Comparison of ENCODE assay signal across 8 cellular contexts in the genomic region with DNA sequence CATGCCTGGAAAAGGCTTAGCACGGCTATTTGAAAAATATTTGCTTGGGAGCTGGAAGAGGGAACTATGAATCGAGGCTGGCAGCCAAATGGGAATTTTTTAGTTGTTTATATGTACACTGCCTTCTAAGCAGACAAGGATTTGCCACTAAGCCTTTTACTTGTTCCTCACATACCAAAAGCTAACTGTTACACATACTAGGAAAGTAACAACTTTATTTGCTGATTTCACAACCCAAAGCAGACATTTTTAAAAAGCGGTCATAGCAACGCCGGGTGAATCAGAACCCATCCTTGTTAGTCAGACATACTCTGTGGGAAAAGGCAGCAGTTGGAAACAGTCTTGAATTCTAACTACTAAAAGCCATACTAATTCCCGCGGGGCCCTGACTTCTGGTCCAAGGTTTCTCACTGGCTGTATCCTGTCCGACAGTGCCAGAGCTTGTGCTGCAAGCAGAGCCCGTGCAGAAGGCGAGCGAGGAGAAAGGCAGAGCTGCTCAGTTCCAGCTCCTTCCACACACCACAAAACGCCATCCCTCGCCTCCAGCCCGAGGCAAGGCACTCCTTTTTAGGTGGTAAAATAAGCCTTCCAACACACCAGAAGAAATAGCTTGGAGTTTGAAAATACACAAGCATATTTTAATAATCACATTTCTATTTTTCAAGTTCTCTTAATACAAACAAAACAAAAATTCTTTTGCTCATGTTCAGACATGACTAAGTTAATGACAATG.
A peak's percentile ranks its signal among the peaks of the same experiment; 100 is the strongest.
DNase-seq lines count a peak whose midpoint lies in the region; ATAC-seq, FAIRE-seq and TF ChIP-seq lines count a peak whose summit lies in the region.

No MANE protein-coding gene starts in this region.

- no peak overlapping the region for H3K27ac Mint-ChIP-seq in endodermal cell

- H3K36me3 Mint-ChIP-seq in endodermal cell (ENCODE audit: low read depth): peaks cover 13% of the 10 kb centered on the region

- H3K4me3 Mint-ChIP-seq in endodermal cell: no peak overlapping the region

- H3K4me3 ChIP-seq in GM12864 (ENCODE audit: low read depth, low read length): peak overlapping the region; percentile 50
- no peak overlapping the region for H3K4me3 ChIP-seq in endodermal cell (ENCODE audit: low read length)
- peak overlapping the region in 1 of 2 donors; percentile 46 for H3K4me3 ChIP-seq in mucosa of rectum (ENCODE audit: low read length in 2 of 2)
- H3K4me3 ChIP-seq in vagina: no peak overlapping the region

- intact Hi-C loops in vagina (cut with DNase I): loop anchor here (2.0 kb wide), 1 partner anchor 77 kb away; no protein-coding TSS in a partner anchor

- no peaks in the 10 kb centered on the region for H3K27me3 Mint-ChIP-seq in endodermal cell (ENCODE audit: insufficient read depth)

- H3K4me1 Mint-ChIP-seq in endodermal cell: peaks cover 12% of the 10 kb centered on the region

- ATAC-seq in HG03571 (IDR thresholded peaks at IDR 0.05; ENCODE audit: unreplicated experiment): no peak
- no peak for ATAC-seq in GM21723 (IDR thresholded peaks at IDR 0.05; ENCODE audit: unreplicated experiment)

- H3K9me3 ChIP-seq in endodermal cell (ENCODE audit: control insufficient read depth, low read length) (no peaks in the 10 kb centered on the region), mucosa of rectum (ENCODE audit: control insufficient read depth in 2 of 2, low read length in 2 of 2) (no peaks in the 10 kb centered on the region), vagina (no peaks in the 10 kb centered on the region)

- H3K27ac ChIP-seq in endodermal cell (ENCODE audit: low read depth, low read length) (peak overlapping the region; percentile 79), mucosa of rectum (ENCODE audit: low read depth in 2 of 2, low read length in 2 of 2) (peak overlapping the region; percentile 81 to 84), vagina (peak overlapping the region; percentile 83)

- TF ChIP-seq CTCF in GM12864 (IDR thresholded peaks at IDR 0.05; ENCODE audit: low read depth, low read length, missing control alignments) (no peak), endodermal cell (conservative IDR thresholded peaks at IDR 0.05) (no peak), vagina (IDR thresholded peaks at IDR 0.05) (no peak)

- no peak for TF ChIP-seq POLR2A in vagina (IDR thresholded peaks at IDR 0.05)

- no peaks in the 10 kb centered on the region for H3K9me3 Mint-ChIP-seq in endodermal cell

- peak; percentile 90 for FAIRE-seq in RCC 7860 (lab: Jason Lieb, UNC)

- WGBS in endodermal cell (ENCODE audit: insufficient coverage in 1 of 2, insufficient read length in 1 of 2), 2 experiments: 88 to 91% methylated on average over 4 to 14 of the region's 14 CpGs

- H3K27me3 ChIP-seq in endodermal cell (ENCODE audit: control insufficient read depth, insufficient read depth, low read length, poor library complexity, severe bottlenecking): no peaks in the 10 kb centered on the region
- no peaks in the 10 kb centered on the region for H3K27me3 ChIP-seq in mucosa of rectum (ENCODE audit: control insufficient read depth in 2 of 2, insufficient read depth in 2 of 2, low read length in 2 of 2)
- H3K27me3 ChIP-seq in vagina: no peaks in the 10 kb centered on the region

- DNase-seq in GM12864 (ENCODE audit: low read depth) (no peak), RCC 7860 (ENCODE audit: low spot score) (peak; percentile 93), endodermal cell (no peak), vagina (ENCODE audit: extremely low spot score in 2 of 2) (peak in 1 of 2 donors; percentile 97), OCI-M1 (lab: John Stamatoyannopoulos, UW) (no peak)

- H3K36me3 ChIP-seq in endodermal cell (ENCODE audit: control insufficient read depth, insufficient read depth, low read length) (peaks cover 16% of the 10 kb centered on the region), mucosa of rectum (ENCODE audit: control insufficient read depth in 2 of 2, insufficient read depth in 2 of 2, low read length in 2 of 2) (peaks cover 4 to 7% of the 10 kb centered on the region in 2 donors), vagina (no peaks in the 10 kb centered on the region)

- no peak overlapping the region for H3K9ac ChIP-seq in endodermal cell (ENCODE audit: extremely low read depth, low read length, poor library complexity, severe bottlenecking)
- peak overlapping the region in 1 of 2 donors; percentile 9 for H3K9ac ChIP-seq in mucosa of rectum (ENCODE audit: low read depth in 1 of 2, low read length in 2 of 2)

- H3K4me1 ChIP-seq in endodermal cell (ENCODE audit: control insufficient read depth, insufficient read depth, low read length) (peaks cover 15% of the 10 kb centered on the region), mucosa of rectum (ENCODE audit: control insufficient read depth in 2 of 2, insufficient read depth in 2 of 2, low read length in 2 of 2) (peaks cover 49 to 56% of the 10 kb centered on the region in 2 donors), vagina (peaks cover 93% of the 10 kb centered on the region)
